Comparison of ENCODE assay signal across 8 cellular contexts in genomic region chr10:110304394-110304779, GRCh38.
A peak's percentile ranks its signal among the peaks of the same experiment; 100 is the strongest.
DNase-seq lines count a peak whose midpoint lies in the region; ATAC-seq lines count a peak whose summit lies in the region.

No MANE protein-coding gene starts in this region.

- peak overlapping the region; percentile 95 for H3K4me3 ChIP-seq in adipocyte (ENCODE audit: low read length)
- peak overlapping the region; percentile 100 for H3K4me3 ChIP-seq in iPS-20b (ENCODE audit: low read length)

- DNase-seq in CD1c-positive myeloid dendritic cell (ENCODE audit: extremely low spot score) (peak; percentile 43), adipocyte (ENCODE audit: low read depth) (peak; percentile 77), T1000 (lab: John Stamatoyannopoulos, UW) (no peak)
- DNase-seq in stimulated activated naive CD8-positive, alpha-beta T cell treated with anti-CD3 and anti-CD28 coated beads, Interleukin-15, Interleukin-2, amounts not matched to agents 100 U/mL and 50 U/mL, for 24 hours, result peak; percentile 50
- DNase-seq in effector CD4-positive, alpha-beta T cell, result no peak

- H3K9ac ChIP-seq in adipocyte (ENCODE audit: low read length), result peak overlapping the region; percentile 98
- peak overlapping the region; percentile 99 for H3K9ac ChIP-seq in iPS-20b (ENCODE audit: low read depth, low read length)

- H3K36me3 ChIP-seq in adipocyte (ENCODE audit: control insufficient read depth, insufficient read depth, low read length, severe bottlenecking) (peaks cover 38% of the 10 kb centered on the region), iPS-20b (ENCODE audit: insufficient read depth, low read depth, low read length) (peaks cover 43% of the 10 kb centered on the region)

- peaks cover 46% of the 10 kb centered on the region for H3K4me1 ChIP-seq in adipocyte (ENCODE audit: control insufficient read depth, insufficient read depth, low read length)
- H3K4me1 ChIP-seq in iPS-20b (ENCODE audit: insufficient read depth, low read length), result peaks cover 8% of the 10 kb centered on the region

- peak overlapping the region; percentile 68 for H3K27ac ChIP-seq in iPS-20b (ENCODE audit: low read length)

- H3K9me3 ChIP-seq in adipocyte (ENCODE audit: control insufficient read depth, low read length) (no peaks in the 10 kb centered on the region), iPS-20b (ENCODE audit: insufficient read depth, low read depth, low read length) (no peaks in the 10 kb centered on the region)

- H3K27me3 ChIP-seq in adipocyte (replicated peaks; ENCODE audit: control insufficient read depth, insufficient read depth, low read length) (no peaks in the 10 kb centered on the region), iPS-20b (ENCODE audit: insufficient read depth, low read length) (no peaks in the 10 kb centered on the region)

- peak; percentile 47 for ATAC-seq in GM19438 (IDR thresholded peaks at IDR 0.05; ENCODE audit: low read depth, unreplicated experiment)
- peak; percentile 15 for ATAC-seq in HG03457 (IDR thresholded peaks at IDR 0.05; ENCODE audit: unreplicated experiment)
- ATAC-seq in stimulated activated naive CD8-positive, alpha-beta T cell treated with anti-CD3 and anti-CD28 coated beads, Interleukin-15, Interleukin-2, amounts not matched to agents 100 U/mL and 50 U/mL, for 24 hours, result peak; percentile 61

Comparison
In these comparisons a context has a peak if more than half of its experiments do, and no peak if none do; other contexts are left out.
1. DNase-seq: peak in CD1c-positive myeloid dendritic cell (single experiment), adipocyte (single experiment) and stimulated activated naive CD8-positive, alpha-beta T cell treated with anti-CD3 and anti-CD28 coated beads, Interleukin-15, Interleukin-2, amounts not matched to agents 100 U/mL and 50 U/mL, for 24 hours (single experiment); none in effector CD4-positive, alpha-beta T cell (single experiment) and T1000 (single experiment).
2. Peak in every context shown above with its lines, with median percentiles within 50 percentile points of each other: ATAC-seq.